In the genomic region with DNA sequence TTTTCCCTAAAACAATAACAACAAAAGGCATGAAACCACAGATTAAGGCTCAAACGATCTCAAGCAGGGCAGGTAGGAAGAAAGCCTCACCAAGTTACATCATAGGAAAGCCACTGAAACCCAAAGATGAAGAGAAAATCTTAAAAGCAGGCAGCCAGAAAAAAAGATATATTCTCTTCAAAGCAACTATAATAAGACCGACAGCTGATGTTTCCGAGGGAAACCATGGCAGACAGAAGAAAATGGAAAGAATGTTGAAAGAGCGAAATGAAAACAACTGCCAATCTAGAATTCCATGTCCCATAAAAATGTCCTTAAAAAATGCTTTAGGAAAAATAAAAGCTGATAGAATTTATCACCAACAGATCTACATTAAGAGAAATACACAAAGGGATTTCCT, we compare ENCODE assay signal across 19 cellular contexts.
"Had no signal": no experiment of that assay in that cellular context is flagged by ENCODE, and none has a peak within 500 bp of the region (broad histone marks: within the 10 kb centered on the region; RNA-seq: fewer than 3 reads in every experiment).

No MANE protein-coding gene starts in this region.

- H3K4me3 ChIP-seq: cardiac muscle cell, left lung, mucosa of descending colon, transverse colon, vagina had no signal

- DNase-seq: activated CD4-positive, alpha-beta memory T cell treated with anti-CD3 and anti-CD28 coated beads for 36 hours; activated CD8-positive, alpha-beta memory T cell treated with anti-CD3 and anti-CD28 coated beads, Interleukin-2, amount 10 ng/mL, durations not matched to agents 7 days and 5 days; activated naive CD4-positive, alpha-beta T cell treated with anti-CD3 and anti-CD28 coated beads for 36 hours; activated naive CD8-positive, alpha-beta T cell treated with anti-CD3 and anti-CD28 coated beads, Interleukin-2, amount 50 U/mL, for 24 hours; activated T-cell treated with anti-CD3 and anti-CD28 coated beads, Interleukin-2, amount 50 U/mL, for 1 hour; erythroblast; islet precursor cell; left lung; mammary epithelial cell; mucosa of descending colon; naive thymus-derived CD8-positive, alpha-beta T cell; retina; stimulated activated CD4-positive, alpha-beta T cell treated with anti-CD3 and anti-CD28 coated beads, Interleukin-15, amount 100 ng/mL, for 24 hours; stimulated activated CD4-positive, alpha-beta T cell treated with anti-CD3 and anti-CD28 coated beads, Interleukin-4, amount 100 ng/mL, for 1 hour; stimulated activated naive CD4-positive, alpha-beta T cell; transverse colon had no signal

- H3K27me3 ChIP-seq: cardiac muscle cell, left lung, neutrophil, transverse colon, vagina had no signal

- H3K9me3 ChIP-seq: neutrophil, vagina had no signal

- H3K4me1 ChIP-seq: left lung, transverse colon, vagina had no signal

- H3K27ac ChIP-seq: cardiac muscle cell, left lung, neutrophil, transverse colon, vagina had no signal

- H3K36me3 ChIP-seq: cardiac muscle cell, left lung, neutrophil, transverse colon, vagina had no signal
